Comparison of ENCODE assay signal across 19 cellular contexts in genomic region chr10:59674211-59674836, GRCh38. TPM values are rescaled to one million over a fixed set of nuclear protein-coding genes. Genes with fewer than 3 reads are reported as not detected.
A peak's percentile ranks its signal among the peaks of the same experiment; 100 is the strongest.
DNase-seq lines count a peak whose midpoint lies in the region; ATAC-seq and TF ChIP-seq lines count a peak whose summit lies in the region.
"Had no signal": no experiment of that assay in that cellular context is flagged by ENCODE, and none has a peak within 500 bp of the region (broad histone marks: within the 10 kb centered on the region; RNA-seq: fewer than 3 reads in every experiment).

No MANE protein-coding gene starts in this region.

- no peak for TF ChIP-seq POLR2A in esophagus muscularis mucosa (IDR thresholded peaks at IDR 0.05; ENCODE audit: low read depth)

- intact Hi-C loops in esophagus muscularis mucosa (cut with DNase I), result no loop called here

- H3K4me3 ChIP-seq in esophagus muscularis mucosa, result no peak overlapping the region
- H3K4me3 ChIP-seq: heart right ventricle, upper lobe of right lung had no signal

- H3K36me3 Mint-ChIP-seq in activated T-cell treated with anti-CD3 and anti-CD28 coated beads, Interleukin-2, amount 50 U/mL, for 4 hours (ENCODE audit: insufficient read depth), result no peaks in the 10 kb centered on the region
- H3K36me3 Mint-ChIP-seq: CD4-positive, alpha-beta memory T cell had no signal

- DNase-seq in GM04503 (ENCODE audit: low read depth) (peak; percentile 14), RPMI7951 (ENCODE audit: low read depth) (peak; percentile 19), fibroblast of peridontal ligament (ENCODE audit: extremely low read depth) (peak; percentile 13), renal cortical epithelial cell (ENCODE audit: low read depth) (peak; percentile 65), SK-N-DZ (ENCODE audit: low spot score) (no peak), esophagus muscularis mucosa (ENCODE audit: extremely low spot score) (no peak)
- no peak for DNase-seq in activated T-cell treated with anti-CD3 and anti-CD28 coated beads, Interleukin-2, amount 50 U/mL, for 4 hours
- no peak for DNase-seq in stimulated activated CD4-positive, alpha-beta T cell treated with anti-CD3 and anti-CD28 coated beads, Interleukin-4, amount 100 ng/mL, for 24 hours
- DNase-seq: activated CD4-positive, alpha-beta T cell treated with anti-CD3 and anti-CD28 coated beads, Interleukin-2, amount 10 ng/mL, durations not matched to agents 24 days and 14 days; activated effector memory CD4-positive, alpha-beta T cell treated with anti-CD3 and anti-CD28 coated beads, Interleukin-2, amount 50 U/mL, for 16 hours; CD4-positive, alpha-beta memory T cell; cortex of kidney; heart right ventricle; HFFc6; NCI-H1092; NCI-H774; upper lobe of right lung had no signal

- H3K9me3 Mint-ChIP-seq in activated T-cell treated with anti-CD3 and anti-CD28 coated beads, Interleukin-2, amount 50 U/mL, for 4 hours, result no peaks in the 10 kb centered on the region
- H3K9me3 Mint-ChIP-seq: activated CD4-positive, alpha-beta T cell treated with anti-CD3 and anti-CD28 coated beads, Interleukin-2, amount 10 ng/mL, durations not matched to agents 24 days and 14 days; CD4-positive, alpha-beta memory T cell; HFFc6 had no signal

- H3K4me1 Mint-ChIP-seq in activated T-cell treated with anti-CD3 and anti-CD28 coated beads, Interleukin-2, amount 50 U/mL, for 4 hours (ENCODE audit: low read depth), result peaks cover 2% of the 10 kb centered on the region
- H3K4me1 Mint-ChIP-seq: CD4-positive, alpha-beta memory T cell had no signal

- H3K4me1 ChIP-seq in esophagus muscularis mucosa, result no peaks in the 10 kb centered on the region
- H3K4me1 ChIP-seq: upper lobe of right lung had no signal

- no peak overlapping the region for H3K4me3 Mint-ChIP-seq in activated T-cell treated with anti-CD3 and anti-CD28 coated beads, Interleukin-2, amount 50 U/mL, for 4 hours
- H3K4me3 Mint-ChIP-seq: activated CD4-positive, alpha-beta T cell treated with anti-CD3 and anti-CD28 coated beads, Interleukin-2, amount 10 ng/mL, durations not matched to agents 24 days and 14 days; CD4-positive, alpha-beta memory T cell; HFFc6 had no signal

- H3K27ac ChIP-seq in esophagus muscularis mucosa (replicated peaks in 1 of 4), result no peak overlapping the region
- H3K27ac ChIP-seq: heart right ventricle, upper lobe of right lung had no signal

- no peaks in the 10 kb centered on the region for H3K36me3 ChIP-seq in esophagus muscularis mucosa
- H3K36me3 ChIP-seq: upper lobe of right lung had no signal

- 79% methylated on average over 1 of the region's 1 CpG for WGBS in esophagus muscularis mucosa

- no peaks in the 10 kb centered on the region for H3K27me3 Mint-ChIP-seq in activated T-cell treated with anti-CD3 and anti-CD28 coated beads, Interleukin-2, amount 50 U/mL, for 4 hours (ENCODE audit: low read depth)
- H3K27me3 Mint-ChIP-seq: activated CD4-positive, alpha-beta T cell treated with anti-CD3 and anti-CD28 coated beads, Interleukin-2, amount 10 ng/mL, durations not matched to agents 24 days and 14 days had no signal

- no peaks in the 10 kb centered on the region for H3K27me3 ChIP-seq in esophagus muscularis mucosa
- H3K27me3 ChIP-seq: heart right ventricle, upper lobe of right lung had no signal

- no peak for TF ChIP-seq EP300 in esophagus muscularis mucosa (IDR thresholded peaks at IDR 0.05)

- no peaks in the 10 kb centered on the region for H3K9me3 ChIP-seq in esophagus muscularis mucosa
- H3K9me3 ChIP-seq: heart right ventricle, upper lobe of right lung had no signal

- TF ChIP-seq CTCF in esophagus muscularis mucosa (IDR thresholded peaks at IDR 0.05), result no peak

- no peak for ATAC-seq in activated T-cell treated with anti-CD3 and anti-CD28 coated beads, Interleukin-2, amount 50 U/mL, for 4 hours
- ATAC-seq: sciatic nerve, upper lobe of right lung had no signal

RNA-seq across cellular contexts. Expression of gene SLC16A9, which starts 35.3 kb away (rescaled TPM):
- total RNA-seq in RPMI7951 (2014; rRNA removed; shearing (Covaris generic)), result under 0.01 TPM in 1 of 2 replicates, not detected in the other
- 1.0 and 1.1 TPM in 2 replicates for total RNA-seq in renal cortical epithelial cell
- 1 to 10 TPM in 2 of 3 donors, under 1 TPM in 1; 0.76 to 1.3 (median 1.1) TPM for total RNA-seq in activated T-cell treated with anti-CD3 and anti-CD28 coated beads, Interleukin-2, amount 50 U/mL, for 4 hours
- 14.2 and 16.4 TPM in 2 replicates for polyA plus RNA-seq in SK-N-DZ (2014; cell fraction: cytosol; rRNA removed)
- 9.9 and 10.5 TPM in 2 replicates for polyA plus RNA-seq in SK-N-DZ (2014; cell fraction: nucleus; rRNA removed)
- under 1 TPM in 3 of 4 donors, not detected in 1; 0.33 to 0.86 (median 0.45) TPM for total RNA-seq in esophagus muscularis mucosa
- total RNA-seq: CD4-positive, alpha-beta memory T cell; HFFc6; mononuclear cell had no signal
- polyA plus RNA-seq: CD4-positive, alpha-beta memory T cell had no signal

Comparison
In these comparisons a context has a peak if more than half of its experiments do, and no peak if none do; other contexts are left out.
1. DNase-seq: peak in GM04503 (single experiment), RPMI7951 (single experiment), fibroblast of peridontal ligament (single experiment) and renal cortical epithelial cell (single experiment); none in activated T-cell treated with anti-CD3 and anti-CD28 coated beads, Interleukin-2, amount 50 U/mL, for 4 hours (single experiment), SK-N-DZ (single experiment), esophagus muscularis mucosa (single experiment) and stimulated activated CD4-positive, alpha-beta T cell treated with anti-CD3 and anti-CD28 coated beads, Interleukin-4, amount 100 ng/mL, for 24 hours (single experiment).